In the genomic region with DNA sequence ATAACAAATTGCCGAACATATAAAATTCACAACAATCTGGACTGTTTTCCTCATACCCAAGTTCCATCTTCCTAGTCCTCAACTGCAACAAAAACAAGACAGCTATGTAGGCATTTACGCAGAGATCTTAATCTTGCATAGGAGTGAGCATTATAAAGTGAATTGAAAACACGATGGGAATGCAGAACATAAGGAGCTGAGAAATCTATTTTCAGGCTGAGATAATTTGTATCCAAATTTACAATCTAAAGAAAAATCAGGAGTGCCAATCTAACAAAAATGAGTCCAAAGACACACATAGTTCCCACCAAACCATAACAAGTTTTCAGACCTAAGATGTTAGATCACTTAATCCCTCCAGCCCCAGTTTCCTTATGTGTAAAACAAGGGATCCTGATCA, we compare ENCODE assay signal across 8 cellular contexts. TPM values are rescaled to one million over a fixed set of nuclear protein-coding genes. Genes with fewer than 3 reads are reported as not detected.
A peak's percentile ranks its signal among the peaks of the same experiment; 100 is the strongest.
DNase-seq lines count a peak whose midpoint lies in the region; ATAC-seq and TF ChIP-seq lines count a peak whose summit lies in the region.

No MANE protein-coding gene starts in this region.

- TF ChIP-seq EP300 in esophagus muscularis mucosa (IDR thresholded peaks at IDR 0.05) (no peak), sigmoid colon (IDR thresholded peaks at IDR 0.05) (no peak)

- CTCF ChIA-PET in Panc1 (lab: Charles Lee) = interaction anchor here (0.6 kb wide), 1 partner anchor 54 kb away, joined by 3 read pairs; no protein-coding TSS in a partner anchor

- in situ Hi-C loops in Panc1 (cut with HindIII; ENCODE audit: low pct_unique_long_range_greater_than_20kb, low sequenced_read_pairs) = no loop called here

- TF ChIP-seq POLR2A in esophagus muscularis mucosa (IDR thresholded peaks at IDR 0.05; ENCODE audit: low read depth) (no peak), sigmoid colon (IDR thresholded peaks at IDR 0.05) (no peak)

- WGBS in esophagus muscularis mucosa = 56% methylated on average over 3 of the region's 3 CpGs
- 85 to 88% methylated on average over 3 of the region's 3 CpGs for WGBS in sigmoid colon, 2 donors

- DNase-seq in NCI-H82 (lab: John Stamatoyannopoulos, UW) (peak; percentile 37), NCI-H82 treated with DMSO at 0.1 percent for 48 hours (lab: John Stamatoyannopoulos, UW; ENCODE audit: unreplicated experiment) (no peak), Panc1 (ENCODE audit: low read depth, low spot score) (no peak), esophagus muscularis mucosa (ENCODE audit: extremely low spot score) (no peak), sigmoid colon (no peak), left colon (no peak)

- ATAC-seq in Panc1 (no peak), left colon (no peak), HG03460 (IDR thresholded peaks at IDR 0.05; ENCODE audit: unreplicated experiment) (no peak), HG02623 (IDR thresholded peaks at IDR 0.05; ENCODE audit: unreplicated experiment) (no peak)

- no peaks in the 10 kb centered on the region for H3K36me3 ChIP-seq in Panc1 (ENCODE audit: control insufficient read depth, insufficient read depth, low read length)
- H3K36me3 ChIP-seq in esophagus muscularis mucosa = no peaks in the 10 kb centered on the region
- H3K36me3 ChIP-seq in sigmoid colon = no peaks in the 10 kb centered on the region

- no peak for TF ChIP-seq CTCF in Panc1 (IDR thresholded peaks at IDR 0.05)
- no peak for TF ChIP-seq CTCF in esophagus muscularis mucosa (IDR thresholded peaks at IDR 0.05)
- TF ChIP-seq CTCF in sigmoid colon (IDR thresholded peaks at IDR 0.05) = no peak

- no TSS peak for BruUV-seq in Panc1 (replicated peaks; lab: Mats Ljungman, UMichigan)

- H3K4me3 ChIP-seq in Panc1 (ENCODE audit: low read depth in 2 of 2, low read length in 2 of 2) = peak overlapping the region; percentile 81 to 87
- peak overlapping the region; percentile 11 to 82 (median 78) for H3K4me3 ChIP-seq in esophagus muscularis mucosa
- H3K4me3 ChIP-seq in sigmoid colon = peak overlapping the region in 3 of 4 donors; percentile 70 to 81 (median 76)

- intact Hi-C loops in Panc1 (cut with micrococcal nuclease; ENCODE audit: unreplicated experiment) (loop anchor here (10.0 kb wide), 1 partner anchor 91 kb away; no protein-coding TSS in a partner anchor), esophagus muscularis mucosa (cut with DNase I) (no loop called here), sigmoid colon (cut with DNase I) (loop anchor here (2.0 kb wide), 1 partner anchor 73 kb away; no protein-coding TSS in a partner anchor), left colon (cut with DNase I, micrococcal nuclease) (no loop called here)

- peak overlapping the region; percentile 83 for H3K27ac ChIP-seq in Panc1 (ENCODE audit: low read length)
- H3K27ac ChIP-seq in esophagus muscularis mucosa (replicated peaks in 1 of 4) = peak overlapping the region; percentile 85 to 94 (median 93)
- peak overlapping the region; percentile 93 to 97 (median 96) for H3K27ac ChIP-seq in sigmoid colon

- H3K27me3 ChIP-seq in Panc1 (ENCODE audit: control insufficient read depth, insufficient read depth, low read length) (no peaks in the 10 kb centered on the region), esophagus muscularis mucosa (no peaks in the 10 kb centered on the region), sigmoid colon (no peaks in the 10 kb centered on the region)

- H3K9me3 ChIP-seq in Panc1 (ENCODE audit: control insufficient read depth, insufficient read depth, low read depth, low read length) = no peaks in the 10 kb centered on the region
- H3K9me3 ChIP-seq in esophagus muscularis mucosa = no peaks in the 10 kb centered on the region
- no peaks in the 10 kb centered on the region for H3K9me3 ChIP-seq in sigmoid colon

- POLR2A ChIA-PET in Panc1 (lab: Charles Lee) = no interaction called here

- peaks cover 5% of the 10 kb centered on the region for H3K4me1 ChIP-seq in Panc1 (ENCODE audit: control insufficient read depth, insufficient read depth, low read length)
- peaks cover 14 to 52% (median 48%) of the 10 kb centered on the region in 4 donors for H3K4me1 ChIP-seq in esophagus muscularis mucosa
- peaks cover 0 to 74% (median 46%) of the 10 kb centered on the region in 4 donors for H3K4me1 ChIP-seq in sigmoid colon

RNA-seq across cellular contexts. Expression of a gene that starts 1.9 kb away (rescaled TPM):
- total RNA-seq in Panc1 (2021; ENCODE audit: unreplicated experiment) (51.5 TPM), esophagus muscularis mucosa (10 to 100 TPM; 29.9 to 40.1 (median 33.7) TPM), sigmoid colon (10 to 100 TPM; 48.7 to 80.5 (median 68.4) TPM), left colon (100 to 1,000 TPM in 1 of 2 donors, 10 to 100 TPM in 1; 83.3 to 121 TPM)
- 60.6 TPM for polyA plus RNA-seq in Panc1 (2012; ENCODE audit: insufficient read length)
- 10 to 100 TPM; 10.8 to 22.2 (median 19.0) TPM for polyA plus RNA-seq in sigmoid colon

Comparison
In these comparisons a context has a peak if more than half of its experiments do, and no peak if none do; other contexts are left out.
1. intact Hi-C loops: an anchor here in Panc1 (10.0 kb wide) and sigmoid colon (2.0 kb wide); none called in esophagus muscularis mucosa and left colon.